Comparison of ENCODE assay signal across 12 cellular contexts in genomic region chr20:49584418-49585382, GRCh38. TPM values are rescaled to one million over a fixed set of nuclear protein-coding genes. Genes with fewer than 3 reads are reported as not detected.
A peak's percentile ranks its signal among the peaks of the same experiment; 100 is the strongest.
DNase-seq lines count a peak whose midpoint lies in the region; ATAC-seq and TF ChIP-seq lines count a peak whose summit lies in the region.
"Had no signal": no experiment of that assay in that cellular context is flagged by ENCODE, and none has a peak within 500 bp of the region (broad histone marks: within the 10 kb centered on the region; RNA-seq: fewer than 3 reads in every experiment).

No MANE protein-coding gene starts in this region.

- peaks cover 12% of the 10 kb centered on the region for H3K9me3 Mint-ChIP-seq in activated T-helper 1 cell treated with anti-CD3 and anti-CD28 coated beads, Interleukin-12 subunit alpha, Interleukin-12 subunit beta, Interleukin-2, Interleukin-4 antibody, amounts not matched to agents 30 ng/mL and 10 ng/mL and 1 ng/mL, durations not matched to agents 14 hours and 24 hours and 36 hours
- H3K9me3 Mint-ChIP-seq in stimulated activated effector memory CD8-positive, alpha-beta T cell treated with anti-CD3 and anti-CD28 coated beads, Interleukin-12 subunit alpha, Interleukin-12 subunit beta, amount 100 ng/mL, for 72 hours: peaks cover 4% of the 10 kb centered on the region

- intact Hi-C loops in activated T-helper 1 cell treated with anti-CD3 and anti-CD28 coated beads, Interleukin-12 subunit alpha, Interleukin-12 subunit beta, Interleukin-2, Interleukin-4 antibody, amounts not matched to agents 30 ng/mL and 10 ng/mL and 1 ng/mL, durations not matched to agents 14 hours and 24 hours and 36 hours (cut with micrococcal nuclease): no loop called here
- intact Hi-C loops in right lobe of liver (cut with DNase I): no loop called here

- no peak overlapping the region for H3K4me3 ChIP-seq in right lobe of liver
- H3K4me3 ChIP-seq: adrenal gland, smooth muscle cell had no signal

- DNase-seq in LoVo (ENCODE audit: low spot score) (peak; percentile 41), right lobe of liver (peak; percentile 63 to 82 (median 69))
- no peak for DNase-seq in activated T-helper 1 cell treated with anti-CD3 and anti-CD28 coated beads, Interleukin-12 subunit alpha, Interleukin-12 subunit beta, Interleukin-2, Interleukin-4 antibody, amounts not matched to agents 30 ng/mL and 10 ng/mL and 1 ng/mL, durations not matched to agents 14 hours and 24 hours and 36 hours (ENCODE audit: low spot score)
- DNase-seq in stimulated activated effector memory CD8-positive, alpha-beta T cell treated with anti-CD3 and anti-CD28 coated beads, Interleukin-12 subunit alpha, Interleukin-12 subunit beta, amount 100 ng/mL, for 72 hours (ENCODE audit: low spot score in 2 of 2): no peak
- DNase-seq: activated CD4-positive, CD25-positive, alpha-beta regulatory T cell treated with anti-CD3 and anti-CD28 coated beads, Interleukin-2, amount 50 U/mL, for 72 hours; DMS79 treated with DMSO at 0.1 percent for 48 hours; MM.1S had no signal

- 32% methylated on average over 12 of the region's 14 CpGs for WGBS in right lobe of liver (ENCODE audit: insufficient coverage, low coverage, low lambda C conversion rate, missing lambda C conversion rate)

- H3K4me1 ChIP-seq in right lobe of liver: peaks cover 0 to 30% (median 12%) of the 10 kb centered on the region in 4 donors

- ATAC-seq in right lobe of liver (peak; percentile 57 to 67 (median 62)), GM18505 (IDR thresholded peaks at IDR 0.05; ENCODE audit: unreplicated experiment) (no peak), GM19324 (IDR thresholded peaks at IDR 0.05; ENCODE audit: low FRiP score, unreplicated experiment) (no peak), GM21576 (IDR thresholded peaks at IDR 0.05; ENCODE audit: unreplicated experiment) (no peak)
- ATAC-seq in stimulated activated effector memory CD8-positive, alpha-beta T cell treated with anti-CD3 and anti-CD28 coated beads, Interleukin-12 subunit alpha, Interleukin-12 subunit beta, amount 100 ng/mL, for 72 hours: peak; percentile 61

- H3K27ac Mint-ChIP-seq in activated T-helper 1 cell treated with anti-CD3 and anti-CD28 coated beads, Interleukin-12 subunit alpha, Interleukin-12 subunit beta, Interleukin-2, Interleukin-4 antibody, amounts not matched to agents 30 ng/mL and 10 ng/mL and 1 ng/mL, durations not matched to agents 14 hours and 24 hours and 36 hours: peak overlapping the region; percentile 53
- H3K27ac Mint-ChIP-seq in stimulated activated effector memory CD8-positive, alpha-beta T cell treated with anti-CD3 and anti-CD28 coated beads, Interleukin-12 subunit alpha, Interleukin-12 subunit beta, amount 100 ng/mL, for 72 hours: peak overlapping the region; percentile 94

- H3K36me3 ChIP-seq in right lobe of liver: no peaks in the 10 kb centered on the region
- H3K36me3 ChIP-seq: adrenal gland had no signal

- TF ChIP-seq CTCF in right lobe of liver (IDR thresholded peaks at IDR 0.05): no peak

- H3K27me3 ChIP-seq in right lobe of liver: no peaks in the 10 kb centered on the region
- H3K27me3 ChIP-seq: adrenal gland had no signal

- H3K36me3 Mint-ChIP-seq in activated T-helper 1 cell treated with anti-CD3 and anti-CD28 coated beads, Interleukin-12 subunit alpha, Interleukin-12 subunit beta, Interleukin-2, Interleukin-4 antibody, amounts not matched to agents 30 ng/mL and 10 ng/mL and 1 ng/mL, durations not matched to agents 14 hours and 24 hours and 36 hours (ENCODE audit: low read depth): peaks cover 23% of the 10 kb centered on the region
- peaks cover 12% of the 10 kb centered on the region for H3K36me3 Mint-ChIP-seq in stimulated activated effector memory CD8-positive, alpha-beta T cell treated with anti-CD3 and anti-CD28 coated beads, Interleukin-12 subunit alpha, Interleukin-12 subunit beta, amount 100 ng/mL, for 72 hours

- no peaks in the 10 kb centered on the region for H3K9me3 ChIP-seq in right lobe of liver
- H3K9me3 ChIP-seq: adrenal gland had no signal

- peak; percentile 6 for TF ChIP-seq POLR2A in right lobe of liver (IDR thresholded peaks at IDR 0.05)
- no peak for TF ChIP-seq POLR2A in GM18505 (IDR thresholded peaks at IDR 0.05; ENCODE audit: borderline replicate concordance, extremely low read depth, insufficient read depth, insufficient read length)

- H3K4me1 Mint-ChIP-seq in activated T-helper 1 cell treated with anti-CD3 and anti-CD28 coated beads, Interleukin-12 subunit alpha, Interleukin-12 subunit beta, Interleukin-2, Interleukin-4 antibody, amounts not matched to agents 30 ng/mL and 10 ng/mL and 1 ng/mL, durations not matched to agents 14 hours and 24 hours and 36 hours (ENCODE audit: low read depth): peaks cover 58% of the 10 kb centered on the region
- peaks cover 44% of the 10 kb centered on the region for H3K4me1 Mint-ChIP-seq in stimulated activated effector memory CD8-positive, alpha-beta T cell treated with anti-CD3 and anti-CD28 coated beads, Interleukin-12 subunit alpha, Interleukin-12 subunit beta, amount 100 ng/mL, for 72 hours

- H3K27me3 Mint-ChIP-seq in activated T-helper 1 cell treated with anti-CD3 and anti-CD28 coated beads, Interleukin-12 subunit alpha, Interleukin-12 subunit beta, Interleukin-2, Interleukin-4 antibody, amounts not matched to agents 30 ng/mL and 10 ng/mL and 1 ng/mL, durations not matched to agents 14 hours and 24 hours and 36 hours (ENCODE audit: insufficient read depth): peaks cover 4% of the 10 kb centered on the region

- no peak overlapping the region for H3K4me3 Mint-ChIP-seq in activated T-helper 1 cell treated with anti-CD3 and anti-CD28 coated beads, Interleukin-12 subunit alpha, Interleukin-12 subunit beta, Interleukin-2, Interleukin-4 antibody, amounts not matched to agents 30 ng/mL and 10 ng/mL and 1 ng/mL, durations not matched to agents 14 hours and 24 hours and 36 hours
- peak overlapping the region; percentile 41 for H3K4me3 Mint-ChIP-seq in stimulated activated effector memory CD8-positive, alpha-beta T cell treated with anti-CD3 and anti-CD28 coated beads, Interleukin-12 subunit alpha, Interleukin-12 subunit beta, amount 100 ng/mL, for 72 hours

- H3K27ac ChIP-seq in right lobe of liver: peak overlapping the region; percentile 51 to 78 (median 69)

RNA-seq across cellular contexts. Expression of gene PTGIS, which starts 16.8 kb away (rescaled TPM):
- 40.6 and 43.6 TPM in 2 replicates for total RNA-seq in activated T-helper 1 cell treated with anti-CD3 and anti-CD28 coated beads, Interleukin-12 subunit alpha, Interleukin-12 subunit beta, Interleukin-2, Interleukin-4 antibody, amounts not matched to agents 30 ng/mL and 10 ng/mL and 1 ng/mL, durations not matched to agents 14 hours and 24 hours and 36 hours
- total RNA-seq in right lobe of liver: 10 to 100 TPM in 5 of 6 experiments, 1 to 10 TPM in 1; 9.0 to 30.5 (median 13.7) TPM

Comparison
In these comparisons a context has a peak if more than half of its experiments do, and no peak if none do; other contexts are left out.
1. DNase-seq: peak in LoVo (single experiment) and right lobe of liver (3 of 3); none in activated T-helper 1 cell treated with anti-CD3 and anti-CD28 coated beads, Interleukin-12 subunit alpha, Interleukin-12 subunit beta, Interleukin-2, Interleukin-4 antibody, amounts not matched to agents 30 ng/mL and 10 ng/mL and 1 ng/mL, durations not matched to agents 14 hours and 24 hours and 36 hours (single experiment) and stimulated activated effector memory CD8-positive, alpha-beta T cell treated with anti-CD3 and anti-CD28 coated beads, Interleukin-12 subunit alpha, Interleukin-12 subunit beta, amount 100 ng/mL, for 72 hours (0 of 2).
2. ATAC-seq: peak in right lobe of liver (4 of 4) and stimulated activated effector memory CD8-positive, alpha-beta T cell treated with anti-CD3 and anti-CD28 coated beads, Interleukin-12 subunit alpha, Interleukin-12 subunit beta, amount 100 ng/mL, for 72 hours (single experiment); none in GM18505 (single experiment), GM19324 (single experiment) and GM21576 (single experiment).